19 cellular contexts compared by ENCODE assay signal in genomic region chr3:65979731-65980130, GRCh38. TPM values are rescaled to one million over a fixed set of nuclear protein-coding genes. Genes with fewer than 3 reads are reported as not detected.
A peak's percentile ranks its signal among the peaks of the same experiment; 100 is the strongest.
DNase-seq lines count a peak whose midpoint lies in the region; ATAC-seq and TF ChIP-seq lines count a peak whose summit lies in the region.
"Had no signal": no experiment of that assay in that cellular context is flagged by ENCODE, and none has a peak within 500 bp of the region (broad histone marks: within the 10 kb centered on the region; RNA-seq: fewer than 3 reads in every experiment).

No MANE protein-coding gene starts in this region.

- peaks cover 4% of the 10 kb centered on the region for H3K36me3 Mint-ChIP-seq in endothelial cell (ENCODE audit: low read depth, unreplicated experiment)
- H3K36me3 Mint-ChIP-seq: activated naive CD8-positive, alpha-beta T cell; CD8-positive, alpha-beta T cell; immature natural killer cell had no signal

- H3K27ac ChIP-seq in smooth muscle cell (ENCODE audit: low read depth) = peak overlapping the region; percentile 52
- H3K27ac ChIP-seq: prostate gland had no signal

- H3K4me3 Mint-ChIP-seq in endothelial cell (ENCODE audit: unreplicated experiment) = no peak overlapping the region
- H3K4me3 Mint-ChIP-seq in stimulated activated naive CD8-positive, alpha-beta T cell treated with anti-CD3 and anti-CD28 coated beads, Interleukin-15, amount 100 ng/mL, for 72 hours = no peak overlapping the region
- H3K4me3 Mint-ChIP-seq: activated naive CD8-positive, alpha-beta T cell; CD8-positive, alpha-beta T cell; immature natural killer cell; WTC11 had no signal

- no peaks in the 10 kb centered on the region for H3K9me3 Mint-ChIP-seq in endothelial cell (ENCODE audit: unreplicated experiment)
- peaks cover 0 to 9% of the 10 kb centered on the region in 2 donors for H3K9me3 Mint-ChIP-seq in stimulated activated naive CD8-positive, alpha-beta T cell treated with anti-CD3 and anti-CD28 coated beads, Interleukin-15, amount 100 ng/mL, for 72 hours

- no peak overlapping the region for H3K27ac Mint-ChIP-seq in endothelial cell (ENCODE audit: unreplicated experiment)
- H3K27ac Mint-ChIP-seq in stimulated activated naive CD8-positive, alpha-beta T cell treated with anti-CD3 and anti-CD28 coated beads, Interleukin-15, amount 100 ng/mL, for 72 hours = no peak overlapping the region
- H3K27ac Mint-ChIP-seq: activated naive CD8-positive, alpha-beta T cell; CD8-positive, alpha-beta T cell; immature natural killer cell; WTC11 had no signal

- TF ChIP-seq CTCF in fibroblast of pulmonary artery (IDR thresholded peaks at IDR 0.05; ENCODE audit: low read length, missing control alignments) = no peak
- no peak for TF ChIP-seq CTCF in smooth muscle cell (IDR thresholded peaks at IDR 0.05; ENCODE audit: borderline replicate concordance, insufficient read depth, poor library complexity, severe bottlenecking)
- no peak for TF ChIP-seq CTCF in endothelial cell (IDR thresholded peaks at IDR 0.05; ENCODE audit: unreplicated experiment)

- no peak for ATAC-seq in stimulated activated naive CD8-positive, alpha-beta T cell treated with anti-CD3 and anti-CD28 coated beads, Interleukin-15, amount 100 ng/mL, for 72 hours
- ATAC-seq in GM18907 (IDR thresholded peaks at IDR 0.05; ENCODE audit: unreplicated experiment) (no peak), GM18867 (IDR thresholded peaks at IDR 0.05; ENCODE audit: unreplicated experiment) (no peak)
- ATAC-seq: CD8-positive, alpha-beta T cell; WTC11 had no signal

- 78% methylated on average over 4 of the region's 4 CpGs for WGBS in smooth muscle cell (ENCODE audit: low lambda C conversion rate)

- H4K20me1 ChIP-seq in smooth muscle cell (ENCODE audit: low read depth) = peaks cover 11% of the 10 kb centered on the region

- H3K27me3 ChIP-seq in smooth muscle cell (ENCODE audit: low read depth) = no peaks in the 10 kb centered on the region

- peaks cover 9% of the 10 kb centered on the region for H3K4me1 ChIP-seq in smooth muscle cell (ENCODE audit: low read depth)
- H3K4me1 ChIP-seq: prostate gland had no signal

- H3F3A ChIP-seq in smooth muscle cell (ENCODE audit: low read depth) = peaks cover 3% of the 10 kb centered on the region

- H3K9ac ChIP-seq in smooth muscle cell (ENCODE audit: low read depth) = no peak overlapping the region

- no peaks in the 10 kb centered on the region for H3K36me3 ChIP-seq in smooth muscle cell (ENCODE audit: low read depth)
- H3K36me3 ChIP-seq: prostate gland had no signal

- H3K79me2 ChIP-seq in smooth muscle cell (ENCODE audit: low read depth) = peaks cover 3% of the 10 kb centered on the region

- no peaks in the 10 kb centered on the region for H3K4me1 Mint-ChIP-seq in endothelial cell (ENCODE audit: unreplicated experiment)
- no peaks in the 10 kb centered on the region for H3K4me1 Mint-ChIP-seq in stimulated activated naive CD8-positive, alpha-beta T cell treated with anti-CD3 and anti-CD28 coated beads, Interleukin-15, amount 100 ng/mL, for 72 hours
- H3K4me1 Mint-ChIP-seq: immature natural killer cell had no signal

- peaks cover 2% of the 10 kb centered on the region for H3K27me3 Mint-ChIP-seq in endothelial cell (ENCODE audit: unreplicated experiment)
- H3K27me3 Mint-ChIP-seq in stimulated activated naive CD8-positive, alpha-beta T cell treated with anti-CD3 and anti-CD28 coated beads, Interleukin-15, amount 100 ng/mL, for 72 hours = peaks cover 8% of the 10 kb centered on the region
- H3K27me3 Mint-ChIP-seq: activated naive CD8-positive, alpha-beta T cell had no signal

- no peak overlapping the region for H3K4me3 ChIP-seq in fibroblast of pulmonary artery (replicated peaks; ENCODE audit: low read depth, low read length)
- H3K4me3 ChIP-seq in smooth muscle cell = no peak overlapping the region
- H3K4me3 ChIP-seq: prostate gland had no signal

- DNase-seq in EL (peak; percentile 93), RKO (ENCODE audit: low spot score) (peak; percentile 56), fibroblast of pulmonary artery (ENCODE audit: low read depth) (peak; percentile 59), smooth muscle cell (lab: John Stamatoyannopoulos, UW; ENCODE audit: unreplicated experiment) (no peak), endothelial cell (ENCODE audit: low spot score) (no peak)
- no peak for DNase-seq in stimulated activated naive CD8-positive, alpha-beta T cell treated with anti-CD3 and anti-CD28 coated beads, Interleukin-15, amount 100 ng/mL, for 72 hours
- DNase-seq: activated CD8-positive, alpha-beta memory T cell treated with anti-CD3 and anti-CD28 coated beads, Interleukin-2, amount 50 U/mL, for 4 hours; CD8-positive, alpha-beta T cell; dermis blood vessel endothelial cell; foreskin melanocyte; immature natural killer cell; MM.1S; NCI-H2107; stimulated activated CD4-positive, alpha-beta T cell treated with anti-CD3 and anti-CD28 coated beads, Interleukin-2, amount 100 ng/mL, for 48 hours had no signal

- H3K9me3 ChIP-seq in smooth muscle cell (replicated peaks; ENCODE audit: low read depth) = no peaks in the 10 kb centered on the region
- H3K9me3 ChIP-seq: prostate gland had no signal

- no peak overlapping the region for H2AFZ ChIP-seq in smooth muscle cell (ENCODE audit: low read depth)

- H3K4me2 ChIP-seq in smooth muscle cell = peak overlapping the region; percentile 19

RNA-seq across cellular contexts. Expression of gene MAGI1, which starts 59.0 kb away (rescaled TPM):
- total RNA-seq in smooth muscle cell = 18.3 and 23.3 TPM in 2 replicates
- polyA plus RNA-seq in smooth muscle cell = 9.9 and 11.4 TPM in 2 replicates
- 33.8 TPM for total RNA-seq in endothelial cell (ENCODE audit: unreplicated experiment)
- total RNA-seq: CD8-positive, alpha-beta T cell had no signal
- polyA plus RNA-seq: immature natural killer cell had no signal

Comparison
In these comparisons a context has a peak if more than half of its experiments do, and no peak if none do; other contexts are left out.
1. DNase-seq: peak in EL (single experiment), RKO (single experiment) and fibroblast of pulmonary artery (single experiment); none in smooth muscle cell (single experiment), endothelial cell (single experiment) and stimulated activated naive CD8-positive, alpha-beta T cell treated with anti-CD3 and anti-CD28 coated beads, Interleukin-15, amount 100 ng/mL, for 72 hours (0 of 2).